14 cellular contexts compared by ENCODE assay signal in genomic region chr18:36544036-36544725, GRCh38.
A peak's percentile ranks its signal among the peaks of the same experiment; 100 is the strongest.
DNase-seq lines count a peak whose midpoint lies in the region; ATAC-seq, FAIRE-seq and TF ChIP-seq lines count a peak whose summit lies in the region.
"Had no signal": no experiment of that assay in that cellular context is flagged by ENCODE, and none has a peak within 500 bp of the region (broad histone marks: within the 10 kb centered on the region; RNA-seq: fewer than 3 reads in every experiment).

No MANE protein-coding gene starts in this region.

- no peak overlapping the region for H3K14ac ChIP-seq in H1 (ENCODE audit: insufficient read length)
- H3K14ac ChIP-seq in trophoblast cell (ENCODE audit: low read length) = no peak overlapping the region

- no peak for TF ChIP-seq RAD21 in H1 (IDR thresholded peaks at IDR 0.05 in 1 of 2, conservative IDR thresholded peaks at IDR 0.05 in 1 of 2; ENCODE audit: low read depth in 2 of 2, low read length in 2 of 2)

- no peaks in the 10 kb centered on the region for H4K20me1 ChIP-seq in H1 (replicated peaks in 1 of 2; ENCODE audit: control insufficient read depth in 1 of 2, insufficient read depth in 2 of 2, low read length in 2 of 2)

- DNase-seq in DMS153 treated with DMSO at 0.1 percent for 48 hours (lab: John Stamatoyannopoulos, UW; ENCODE audit: unreplicated experiment) = peak; percentile 64
- DNase-seq in NCI-H2171 treated with DMSO at 0.1 percent for 48 hours (lab: John Stamatoyannopoulos, UW) = peak; percentile 92
- no peak for DNase-seq in H1 (ENCODE audit: low read depth in 1 of 2, low spot score in 2 of 2)
- DNase-seq in trophoblast cell = no peak
- DNase-seq in SW480 (ENCODE audit: low spot score) = no peak
- DNase-seq in cerebellum (ENCODE audit: low spot score) = no peak
- DNase-seq in OCI-M1 (lab: John Stamatoyannopoulos, UW) = no peak
- DNase-seq: AML-193; amniotic stem cell; erythroblast; GF-D8; GM23248; stimulated activated naive CD4-positive, alpha-beta T cell treated with Interleukin-2 at 50 U/mL for 16 hours had no signal

- no peak overlapping the region for H3K27ac ChIP-seq in H1 (ENCODE audit: low read depth, low read length)
- no peak overlapping the region for H3K27ac ChIP-seq in trophoblast cell (ENCODE audit: low read depth, low read length)
- H3K27ac ChIP-seq: GM23248 had no signal

- H4K5ac ChIP-seq in H1 (ENCODE audit: insufficient read length, low read depth, low read length) = no peak overlapping the region

- no peak for FAIRE-seq in H1 (lab: Jason Lieb, UNC)

- no peak overlapping the region for H4K12ac ChIP-seq in trophoblast cell (ENCODE audit: low read depth, low read length)

- H3K9ac ChIP-seq in H1 (replicated peaks in 1 of 4; ENCODE audit: extremely low read depth in 1 of 4, low read depth in 3 of 4, low read length in 3 of 4) (0 out of 7 replicates have a peak overlapping the region, but pooled peaks of 1 of the 4 experiments have one; percentile 33), trophoblast cell (ENCODE audit: low read length) (no peak overlapping the region)
- H3K9ac ChIP-seq: GM23248 had no signal

- H3K79me1 ChIP-seq in H1 (ENCODE audit: low read depth, low read length) = no peaks in the 10 kb centered on the region
- H3K79me1 ChIP-seq in trophoblast cell (ENCODE audit: low read length) = no peaks in the 10 kb centered on the region

- H3K18ac ChIP-seq in H1 (ENCODE audit: extremely low read depth, low read length) (0 out of 2 replicates have a peak overlapping the region, but pooled peaks have one; percentile 33), trophoblast cell (ENCODE audit: low read length) (peak overlapping the region; percentile 11)

- H2AK5ac ChIP-seq in H1 (ENCODE audit: low read depth, low read length) (no peak overlapping the region; the same call in 1 of the 2 replicates), trophoblast cell (ENCODE audit: low read length) (no peak overlapping the region)

- no peak for TF ChIP-seq EP300 in H1 (IDR thresholded peaks at IDR 0.05; ENCODE audit: borderline replicate concordance in 1 of 2, low read depth in 2 of 2, low read length in 2 of 2)

- 0 out of 7 replicates have a peak, but pooled peaks cover 0 to 1% (median 0%) of the 10 kb centered on the region in 4 experiments for H3K4me1 ChIP-seq in H1 (replicated peaks in 1 of 4; ENCODE audit: control insufficient read depth in 3 of 4, insufficient read depth in 4 of 4, low read length in 3 of 4)
- no peaks in the 10 kb centered on the region for H3K4me1 ChIP-seq in trophoblast cell (ENCODE audit: control insufficient read depth in 1 of 2, insufficient read depth in 2 of 2, low read length in 2 of 2)

- H3K23ac ChIP-seq in H1 (ENCODE audit: insufficient read length) (no peak overlapping the region), trophoblast cell (ENCODE audit: low read length) (no peak overlapping the region)

- CTCF ChIA-PET in H1 (lab: Charles Lee; ENCODE audit: partially characterized antibody) = interaction anchor here (0.6 to 1.3 kb wide), 6 partner anchors 11 to 375 kb away, joined by 3 read pairs; no protein-coding TSS in a partner anchor

- no peak overlapping the region for H2BK15ac ChIP-seq in H1 (ENCODE audit: low read length)

- ATAC-seq in HG02885 (IDR thresholded peaks at IDR 0.05; ENCODE audit: poor library complexity, unreplicated experiment) = no peak

- no peak overlapping the region for H3K4ac ChIP-seq in H1 (replicated peaks; ENCODE audit: insufficient read length, low read depth, low read length)
- no peak overlapping the region for H3K4ac ChIP-seq in trophoblast cell (ENCODE audit: low read depth, low read length)

- H3K4me2 ChIP-seq in H1 (ENCODE audit: insufficient read depth in 1 of 2, low read depth in 2 of 2, low read length in 2 of 2) (no peak overlapping the region), trophoblast cell (ENCODE audit: low read length) (no peak overlapping the region)

- no peaks in the 10 kb centered on the region for H3K23me2 ChIP-seq in H1 (ENCODE audit: low read depth, low read length)

- H3K27me3 ChIP-seq in H1 (replicated peaks in 1 of 4; ENCODE audit: control insufficient read depth in 3 of 4, extremely low read depth in 1 of 4, insufficient read depth in 3 of 4, low read length in 3 of 4) = no peaks in the 10 kb centered on the region
- no peaks in the 10 kb centered on the region for H3K27me3 ChIP-seq in trophoblast cell (ENCODE audit: insufficient read depth, low read length)

- H3K79me2 ChIP-seq in H1 (ENCODE audit: control insufficient read depth in 1 of 2, insufficient read depth in 2 of 2, low read length in 2 of 2) (no peaks in the 10 kb centered on the region), trophoblast cell (ENCODE audit: control insufficient read depth, insufficient read depth, low read length, poor library complexity) (no peaks in the 10 kb centered on the region)

- no peak overlapping the region for H2AFZ ChIP-seq in H1 (ENCODE audit: low read length)
- no peak overlapping the region for H2AFZ ChIP-seq in trophoblast cell (ENCODE audit: insufficient read depth, low read length, poor library complexity)
- H2AFZ ChIP-seq: GM23248 had no signal

- H3K9me3 ChIP-seq in H1 (ENCODE audit: insufficient read depth in 2 of 2, low read depth in 1 of 2, low read length in 1 of 2) (no peaks in the 10 kb centered on the region), trophoblast cell (ENCODE audit: insufficient read depth, low read depth, low read length) (no peaks in the 10 kb centered on the region)

- H4K8ac ChIP-seq in H1 (ENCODE audit: extremely low read depth, insufficient read depth, low read length) = no peak overlapping the region
- no peak overlapping the region for H4K8ac ChIP-seq in trophoblast cell (ENCODE audit: low read depth, low read length)

- H3K36me3 ChIP-seq in H1 (ENCODE audit: control insufficient read depth in 2 of 4, insufficient read depth in 4 of 4, low read length in 3 of 4) (no peaks in the 10 kb centered on the region), trophoblast cell (ENCODE audit: control insufficient read depth in 1 of 2, insufficient read depth in 2 of 2, low read length in 2 of 2) (peaks cover 2 to 4% of the 10 kb centered on the region in 2 experiments)

- no peak for TF ChIP-seq POLR2A in H1 (IDR thresholded peaks at IDR 0.05; ENCODE audit: control extremely low read depth in 1 of 2, low read depth in 2 of 2, low read length in 2 of 2)

- H4K91ac ChIP-seq in H1 (replicated peaks; ENCODE audit: insufficient read length, low read length) (no peak overlapping the region), trophoblast cell (ENCODE audit: low read depth, low read length) (no peak overlapping the region)

- WGBS in H1 (ENCODE audit: extremely low coverage in 1 of 2, insufficient coverage in 1 of 2, insufficient read length in 1 of 2, insufficient replicate concordance in 2 of 2, low coverage in 1 of 2, low lambda C conversion rate in 2 of 2, missing lambda C conversion rate in 1 of 2), 2 experiments = 87% methylated on average over 15 of the region's 15 CpGs; no CpG with 5 or more reads in 1 of the 2 experiments
- no CpG with 5 or more reads among the region's 15 CpGs for WGBS in trophoblast cell (ENCODE audit: extremely low coverage, insufficient coverage, insufficient read length)

- H2BK12ac ChIP-seq in H1 (ENCODE audit: low read depth, low read length) (no peak overlapping the region), trophoblast cell (ENCODE audit: low read length) (no peak overlapping the region)

- POLR2A ChIA-PET in H1 (lab: Charles Lee; ENCODE audit: partially characterized antibody) = no interaction called here

- H2BK20ac ChIP-seq in H1 (ENCODE audit: low read length) = no peak overlapping the region

- H2BK5ac ChIP-seq in H1 (ENCODE audit: low read depth, low read length) = 0 out of 2 replicates have a peak overlapping the region, but pooled peaks have one; percentile 26
- no peak overlapping the region for H2BK5ac ChIP-seq in trophoblast cell (ENCODE audit: low read depth, low read length, poor library complexity)

- H2BK120ac ChIP-seq in H1 (replicated peaks; ENCODE audit: low read depth, low read length) (no peak overlapping the region), trophoblast cell (ENCODE audit: insufficient read depth, low read length, poor library complexity) (no peak overlapping the region)

- no peak overlapping the region for H3K4me3 ChIP-seq in H1 (ENCODE audit: extremely low read depth in 1 of 4, insufficient read depth in 2 of 4, low read depth in 3 of 4, low read length in 4 of 4)
- no peak overlapping the region for H3K4me3 ChIP-seq in trophoblast cell (ENCODE audit: low read depth, low read length)
- H3K4me3 ChIP-seq: GM23248 had no signal

- no peak overlapping the region for H3K56ac ChIP-seq in H1 (replicated peaks; ENCODE audit: insufficient read length, low read depth, low read length)

- no peak for TF ChIP-seq CTCF in H1 (IDR thresholded peaks at IDR 0.05; ENCODE audit: control extremely low read depth in 1 of 3, insufficient read depth in 1 of 3, low read depth in 1 of 3, low read length in 3 of 3)

TF ChIP-seq in H1, 55 proteins besides CTCF, POLR2A, EP300 and RAD21 (continues in another document):
- TF ChIP-seq ZNF274 (IDR thresholded peaks at IDR 0.05; ENCODE audit: borderline replicate concordance, extremely low read depth, low read length) (no peak), CHD1 (IDR thresholded peaks at IDR 0.05; ENCODE audit: low read depth, low read length) (no peak), SIRT6 (IDR thresholded peaks at IDR 0.05; ENCODE audit: low read length) (no peak), CHD2 (IDR thresholded peaks at IDR 0.05; ENCODE audit: low read length) (no peak), SP1 (IDR thresholded peaks at IDR 0.05; ENCODE audit: low read depth, low read length) (no peak), BCL11A (IDR thresholded peaks at IDR 0.05; ENCODE audit: low read depth in 2 of 2, low read length in 2 of 2) (no peak), KDM5A (IDR thresholded peaks at IDR 0.05; ENCODE audit: low read length) (no peak), RFX5 (IDR thresholded peaks at IDR 0.05; ENCODE audit: borderline replicate concordance, low read depth, low read length) (no peak), SUZ12 (IDR thresholded peaks at IDR 0.05; ENCODE audit: low read length) (no peak), TAF1 (IDR thresholded peaks at IDR 0.05; ENCODE audit: low read depth, low read length) (no peak), CREB1 (IDR thresholded peaks at IDR 0.05) (no peak), TAF7 (optimal IDR thresholded peaks at IDR 0.05; ENCODE audit: borderline replicate concordance, low read depth, low read length) (no peak), CTBP2 (IDR thresholded peaks at IDR 0.05; ENCODE audit: borderline replicate concordance, insufficient read depth, insufficient read length, low read length) (no peak), SP2 (IDR thresholded peaks at IDR 0.05; ENCODE audit: low read length) (no peak), TEAD4 (IDR thresholded peaks at IDR 0.05; ENCODE audit: low read depth, low read length) (no peak)
- TF ChIP-seq, protein P1, sequence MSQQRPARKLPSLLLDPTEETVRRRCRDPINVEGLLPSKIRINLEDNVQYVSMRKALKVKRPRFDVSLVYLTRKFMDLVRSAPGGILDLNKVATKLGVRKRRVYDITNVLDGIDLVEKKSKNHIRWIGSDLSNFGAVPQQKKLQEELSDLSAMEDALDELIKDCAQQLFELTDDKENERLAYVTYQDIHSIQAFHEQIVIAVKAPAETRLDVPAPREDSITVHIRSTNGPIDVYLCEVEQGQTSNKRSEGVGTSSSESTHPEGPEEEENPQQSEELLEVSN (IDR thresholded peaks at IDR 0.05) = no peak

Comparison
In these comparisons a context has a peak if more than half of its experiments do, and no peak if none do; other contexts are left out.
1. DNase-seq: peak in DMS153 treated with DMSO at 0.1 percent for 48 hours (single experiment) and NCI-H2171 treated with DMSO at 0.1 percent for 48 hours (single experiment); none in H1 (0 of 2), trophoblast cell (0 of 2), SW480 (single experiment), cerebellum (single experiment) and OCI-M1 (single experiment).